ENCODE assay signal across 36 cellular contexts in the genomic region with DNA sequence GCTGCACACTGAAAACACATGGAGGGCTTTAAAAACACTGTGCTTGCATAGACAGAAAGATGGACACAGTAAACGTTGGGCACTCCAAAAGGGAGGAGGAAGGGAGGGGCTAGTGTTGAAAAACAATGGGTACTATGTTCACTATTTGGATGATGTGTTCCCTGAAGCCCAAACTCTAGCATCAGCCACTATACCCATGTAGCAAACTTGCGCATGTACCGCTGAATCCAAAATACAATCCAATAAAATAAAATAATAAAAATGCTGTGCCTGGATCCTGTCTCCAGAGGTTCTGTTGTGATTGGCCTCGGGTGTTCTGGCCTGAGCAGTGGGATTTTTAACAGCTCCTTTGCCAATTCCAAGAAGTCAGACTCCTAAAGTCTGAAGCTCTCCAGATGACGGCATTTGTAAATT.
"Had no signal": no experiment of that assay in that cellular context is flagged by ENCODE, and none has a peak within 500 bp of the region (broad histone marks: within the 10 kb centered on the region; RNA-seq: fewer than 3 reads in every experiment).

No MANE protein-coding gene starts in this region.

- H3K27me3 ChIP-seq: ascending aorta, cardiac muscle cell had no signal

- H3K27ac ChIP-seq: ascending aorta, cardiac muscle cell, WERI-Rb-1 had no signal

- H3K4me1 ChIP-seq: ascending aorta had no signal

- H3K36me3 ChIP-seq: ascending aorta, cardiac muscle cell, WERI-Rb-1 had no signal

- H3K9me3 Mint-ChIP-seq: activated CD4-positive, alpha-beta memory T cell treated with anti-CD3 and anti-CD28 coated beads, Interleukin-2, amount 10 ng/mL, durations not matched to agents 7 days and 5 days; activated CD4-positive, alpha-beta T cell treated with anti-CD3 and anti-CD28 coated beads, Interleukin-2, amount 10 ng/mL, durations not matched to agents 7 days and 5 days; activated naive CD4-positive, alpha-beta T cell treated with anti-CD3 and anti-CD28 coated beads, Interleukin-2, amount 10 ng/mL, durations not matched to agents 7 days and 5 days; activated naive CD4-positive, alpha-beta T cell treated with anti-CD3 and anti-CD28 coated beads, Interleukin-2, amount 50 U/mL, for 24 hours; activated naive CD8-positive, alpha-beta T cell treated with anti-CD3 and anti-CD28 coated beads, Interleukin-2, amount 10 ng/mL, durations not matched to agents 7 days and 5 days; activated naive CD8-positive, alpha-beta T cell treated with anti-CD3 and anti-CD28 coated beads, Interleukin-2, amount 50 U/mL, for 24 hours; activated T-cell treated with anti-CD3 and anti-CD28 coated beads, Interleukin-2, amount 50 U/mL, for 24 hours; activated T-helper 2 cell treated with anti-CD3 and anti-CD28 coated beads, Interferon-gamma antibody, Interleukin-2, Interleukin-4, amounts not matched to agents 10 μg/mL and 5 μg/mL and 100 μg/mL, durations not matched to agents 14 hours and 24 hours and 36 hours; brain; central memory CD8-positive, alpha-beta T cell had no signal

- DNase-seq: activated CD4-positive, alpha-beta memory T cell treated with anti-CD3 and anti-CD28 coated beads, Interleukin-2, amount 10 ng/mL, durations not matched to agents 7 days and 5 days; activated CD4-positive, alpha-beta T cell treated with anti-CD3 and anti-CD28 coated beads for 1 hour; activated CD4-positive, alpha-beta T cell treated with anti-CD3 and anti-CD28 coated beads for 36 hours; activated CD4-positive, alpha-beta T cell treated with anti-CD3 and anti-CD28 coated beads for 48 hours; activated CD4-positive, alpha-beta T cell treated with anti-CD3 and anti-CD28 coated beads, Interleukin-2, amount 10 ng/mL, durations not matched to agents 7 days and 5 days; activated CD4-positive, alpha-beta T cell treated with anti-CD3 and anti-CD28 coated beads, Interleukin-2, amount 50 U/mL, for 48 hours; activated CD4-positive, CD25-positive, alpha-beta regulatory T cell; activated CD8-positive, alpha-beta memory T cell treated with anti-CD3 and anti-CD28 coated beads for 24 hours; activated CD8-positive, alpha-beta memory T cell treated with anti-CD3 and anti-CD28 coated beads, Interleukin-2, amount 10 ng/mL, durations not matched to agents 7 days and 5 days; activated CD8-positive, alpha-beta memory T cell treated with anti-CD3 and anti-CD28 coated beads, Interleukin-2, amount 50 U/mL, for 48 hours; activated CD8-positive, alpha-beta T cell treated with anti-CD3 and anti-CD28 coated beads, Interleukin-2, amount 10 ng/mL, durations not matched to agents 7 days and 5 days; activated effector memory CD4-positive, alpha-beta T cell treated with Interleukin-2 at 50 U/mL for 16 hours; activated gamma-delta T cell; activated naive CD4-positive, alpha-beta T cell treated with anti-CD3 and anti-CD28 coated beads, Interleukin-2, amount 10 ng/mL, durations not matched to agents 7 days and 5 days; activated naive CD4-positive, alpha-beta T cell treated with Interleukin-2 at 50 U/mL for 16 hours; activated naive CD8-positive, alpha-beta T cell treated with anti-CD3 and anti-CD28 coated beads, Interleukin-2, amount 10 ng/mL, durations not matched to agents 7 days and 5 days; activated naive CD8-positive, alpha-beta T cell treated with anti-CD3 and anti-CD28 coated beads, Interleukin-2, amount 50 U/mL, for 24 hours; activated T-cell treated with anti-CD3 and anti-CD28 coated beads, Interleukin-2, amount 50 U/mL, for 24 hours; activated T-cell treated with anti-CD3 and anti-CD28 coated beads, Interleukin-2, amount 50 U/mL, for 48 hours; amygdala; anterior cingulate cortex; caudate nucleus; T-cell; T-helper 17 cell; T1000; WERI-Rb-1 had no signal

- H3K27me3 Mint-ChIP-seq: activated CD4-positive, alpha-beta memory T cell treated with anti-CD3 and anti-CD28 coated beads, Interleukin-2, amount 10 ng/mL, durations not matched to agents 7 days and 5 days; activated CD4-positive, alpha-beta T cell treated with anti-CD3 and anti-CD28 coated beads for 36 hours; activated CD4-positive, alpha-beta T cell treated with anti-CD3 and anti-CD28 coated beads, Interleukin-2, amount 10 ng/mL, durations not matched to agents 7 days and 5 days; activated CD8-positive, alpha-beta memory T cell treated with anti-CD3 and anti-CD28 coated beads, Interleukin-2, amount 10 ng/mL, durations not matched to agents 7 days and 5 days; activated naive CD4-positive, alpha-beta T cell treated with anti-CD3 and anti-CD28 coated beads, Interleukin-2, amount 10 ng/mL, durations not matched to agents 7 days and 5 days; activated naive CD4-positive, alpha-beta T cell treated with anti-CD3 and anti-CD28 coated beads, Interleukin-2, amount 50 U/mL, for 24 hours; activated naive CD8-positive, alpha-beta T cell; activated naive CD8-positive, alpha-beta T cell treated with anti-CD3 and anti-CD28 coated beads, Interleukin-2, amount 10 ng/mL, durations not matched to agents 7 days and 5 days; activated naive CD8-positive, alpha-beta T cell treated with anti-CD3 and anti-CD28 coated beads, Interleukin-2, amount 50 U/mL, for 24 hours; activated T-cell treated with anti-CD3 and anti-CD28 coated beads, Interleukin-2, amount 50 U/mL, for 24 hours; central memory CD8-positive, alpha-beta T cell; T-cell; T-helper 17 cell had no signal

- ATAC-seq: activated CD4-positive, alpha-beta T cell treated with anti-CD3 and anti-CD28 coated beads for 36 hours; activated CD4-positive, CD25-positive, alpha-beta regulatory T cell treated with anti-CD3 and anti-CD28 coated beads, Interleukin-2, amount 50 U/mL, for 24 hours; activated CD8-positive, alpha-beta memory T cell treated with anti-CD3 and anti-CD28 coated beads, Interleukin-2, amount 10 ng/mL, durations not matched to agents 7 days and 5 days; activated CD8-positive, alpha-beta T cell treated with anti-CD3 and anti-CD28 coated beads, Interleukin-2, amount 10 ng/mL, durations not matched to agents 7 days and 5 days; activated naive CD8-positive, alpha-beta T cell treated with anti-CD3 and anti-CD28 coated beads, Interleukin-2, amount 50 U/mL, for 24 hours; T-cell; T-helper 17 cell; WTC11 had no signal

- H3K36me3 Mint-ChIP-seq: activated CD8-positive, alpha-beta memory T cell treated with anti-CD3 and anti-CD28 coated beads, Interleukin-2, amount 10 ng/mL, durations not matched to agents 7 days and 5 days; activated naive CD4-positive, alpha-beta T cell treated with anti-CD3 and anti-CD28 coated beads, Interleukin-2, amount 10 ng/mL, durations not matched to agents 7 days and 5 days; activated naive CD4-positive, alpha-beta T cell treated with anti-CD3 and anti-CD28 coated beads, Interleukin-2, amount 50 U/mL, for 24 hours; activated naive CD8-positive, alpha-beta T cell; activated naive CD8-positive, alpha-beta T cell treated with anti-CD3 and anti-CD28 coated beads, Interleukin-2, amount 10 ng/mL, durations not matched to agents 7 days and 5 days; brain; T-cell; WTC11 had no signal

- H3K4me3 Mint-ChIP-seq: activated CD4-positive, alpha-beta memory T cell treated with anti-CD3 and anti-CD28 coated beads, Interleukin-2, amount 10 ng/mL, durations not matched to agents 7 days and 5 days; activated CD4-positive, alpha-beta T cell treated with anti-CD3 and anti-CD28 coated beads for 36 hours; activated CD4-positive, alpha-beta T cell treated with anti-CD3 and anti-CD28 coated beads, Interleukin-2, amount 10 ng/mL, durations not matched to agents 7 days and 5 days; activated CD8-positive, alpha-beta memory T cell treated with anti-CD3 and anti-CD28 coated beads, Interleukin-2, amount 10 ng/mL, durations not matched to agents 7 days and 5 days; activated CD8-positive, alpha-beta T cell treated with anti-CD3 and anti-CD28 coated beads, Interleukin-2, amount 10 ng/mL, durations not matched to agents 7 days and 5 days; activated naive CD4-positive, alpha-beta T cell treated with anti-CD3 and anti-CD28 coated beads, Interleukin-2, amount 10 ng/mL, durations not matched to agents 7 days and 5 days; activated naive CD4-positive, alpha-beta T cell treated with anti-CD3 and anti-CD28 coated beads, Interleukin-2, amount 50 U/mL, for 24 hours; activated naive CD8-positive, alpha-beta T cell; activated naive CD8-positive, alpha-beta T cell treated with anti-CD3 and anti-CD28 coated beads, Interleukin-2, amount 10 ng/mL, durations not matched to agents 7 days and 5 days; activated naive CD8-positive, alpha-beta T cell treated with anti-CD3 and anti-CD28 coated beads, Interleukin-2, amount 50 U/mL, for 24 hours; activated T-cell treated with anti-CD3 and anti-CD28 coated beads, Interleukin-2, amount 50 U/mL, for 24 hours; brain; central memory CD8-positive, alpha-beta T cell; T-cell; T-helper 17 cell; WTC11 had no signal

- H3K4me1 Mint-ChIP-seq: activated CD4-positive, alpha-beta memory T cell treated with anti-CD3 and anti-CD28 coated beads, Interleukin-2, amount 10 ng/mL, durations not matched to agents 7 days and 5 days; activated CD4-positive, alpha-beta T cell treated with anti-CD3 and anti-CD28 coated beads for 36 hours; activated CD4-positive, alpha-beta T cell treated with anti-CD3 and anti-CD28 coated beads, Interleukin-2, amount 10 ng/mL, durations not matched to agents 7 days and 5 days; activated CD8-positive, alpha-beta memory T cell treated with anti-CD3 and anti-CD28 coated beads, Interleukin-2, amount 10 ng/mL, durations not matched to agents 7 days and 5 days; activated naive CD4-positive, alpha-beta T cell treated with anti-CD3 and anti-CD28 coated beads, Interleukin-2, amount 10 ng/mL, durations not matched to agents 7 days and 5 days; activated naive CD4-positive, alpha-beta T cell treated with anti-CD3 and anti-CD28 coated beads, Interleukin-2, amount 50 U/mL, for 24 hours; activated naive CD8-positive, alpha-beta T cell treated with anti-CD3 and anti-CD28 coated beads, Interleukin-2, amount 10 ng/mL, durations not matched to agents 7 days and 5 days; activated naive CD8-positive, alpha-beta T cell treated with anti-CD3 and anti-CD28 coated beads, Interleukin-2, amount 50 U/mL, for 24 hours; central memory CD8-positive, alpha-beta T cell; T-cell; T-helper 17 cell had no signal

- H3K27ac Mint-ChIP-seq: activated CD4-positive, alpha-beta memory T cell treated with anti-CD3 and anti-CD28 coated beads, Interleukin-2, amount 10 ng/mL, durations not matched to agents 7 days and 5 days; activated CD4-positive, alpha-beta T cell treated with anti-CD3 and anti-CD28 coated beads for 36 hours; activated CD4-positive, alpha-beta T cell treated with anti-CD3 and anti-CD28 coated beads, Interleukin-2, amount 10 ng/mL, durations not matched to agents 7 days and 5 days; activated CD8-positive, alpha-beta memory T cell treated with anti-CD3 and anti-CD28 coated beads, Interleukin-2, amount 10 ng/mL, durations not matched to agents 7 days and 5 days; activated CD8-positive, alpha-beta T cell treated with anti-CD3 and anti-CD28 coated beads, Interleukin-2, amount 10 ng/mL, durations not matched to agents 7 days and 5 days; activated naive CD4-positive, alpha-beta T cell treated with anti-CD3 and anti-CD28 coated beads, Interleukin-2, amount 10 ng/mL, durations not matched to agents 7 days and 5 days; activated naive CD4-positive, alpha-beta T cell treated with anti-CD3 and anti-CD28 coated beads, Interleukin-2, amount 50 U/mL, for 24 hours; activated naive CD8-positive, alpha-beta T cell; activated naive CD8-positive, alpha-beta T cell treated with anti-CD3 and anti-CD28 coated beads, Interleukin-2, amount 10 ng/mL, durations not matched to agents 7 days and 5 days; activated naive CD8-positive, alpha-beta T cell treated with anti-CD3 and anti-CD28 coated beads, Interleukin-2, amount 50 U/mL, for 24 hours; activated T-cell treated with anti-CD3 and anti-CD28 coated beads, Interleukin-2, amount 50 U/mL, for 24 hours; activated T-helper 2 cell treated with anti-CD3 and anti-CD28 coated beads, Interferon-gamma antibody, Interleukin-2, Interleukin-4, amounts not matched to agents 10 μg/mL and 5 μg/mL and 100 μg/mL, durations not matched to agents 14 hours and 24 hours and 36 hours; brain; T-cell; T-helper 17 cell; WTC11 had no signal

- H3K4me3 ChIP-seq: ascending aorta, cardiac muscle cell had no signal

- FAIRE-seq: bronchial epithelial cell had no signal

- H3K9me3 ChIP-seq: ascending aorta had no signal
